Comparison of ENCODE assay signal across 28 cellular contexts in genomic region chr6:73903155-73903554, GRCh38.
"Had no signal": no experiment of that assay in that cellular context is flagged by ENCODE, and none has a peak within 500 bp of the region (broad histone marks: within the 10 kb centered on the region; RNA-seq: fewer than 3 reads in every experiment).

No MANE protein-coding gene starts in this region.

- H3K36me3 Mint-ChIP-seq: stimulated activated memory B cell treated with anti-CD40 and anti-IgM and Interleukin-4, amounts not matched to agents 10 μg/mL and 1 μg/mL and 100 μg/mL, for 72 hours; type B pancreatic cell had no signal

- H3K4me1 ChIP-seq: pancreas, psoas muscle, right lobe of liver, sigmoid colon, suprapubic skin, testis, tibial artery, transverse colon, vagina had no signal

- H3K4me3 Mint-ChIP-seq: naive B cell; naive thymus-derived CD8-positive, alpha-beta T cell; natural killer cell treated with Interleukin-12 subunit alpha and Interleukin-12 subunit beta and Interleukin-15 and Interleukin-18, amount 100 ng/mL, for 72 hours; nephron progenitor cell; neural crest cell; stimulated activated memory B cell treated with anti-CD40 and anti-IgM and Interleukin-4, amounts not matched to agents 10 μg/mL and 1 μg/mL and 100 μg/mL, for 72 hours; stimulated activated naive CD8-positive, alpha-beta T cell treated with anti-CD3 and anti-CD28 coated beads, Interleukin-15, Interleukin-2, amounts not matched to agents 100 ng/mL and 50 ng/mL, for 24 hours; type B pancreatic cell had no signal

- H3K27ac Mint-ChIP-seq: naive B cell; naive thymus-derived CD8-positive, alpha-beta T cell; natural killer cell treated with Interleukin-12 subunit alpha and Interleukin-12 subunit beta and Interleukin-15 and Interleukin-18, amount 100 ng/mL, for 72 hours; nephron progenitor cell; progenitor cell of endocrine pancreas; stimulated activated memory B cell treated with anti-CD40 and anti-IgM and Interleukin-4, amounts not matched to agents 10 μg/mL and 1 μg/mL and 100 μg/mL, for 72 hours; stimulated activated naive CD8-positive, alpha-beta T cell treated with anti-CD3 and anti-CD28 coated beads, Interleukin-15, Interleukin-2, amounts not matched to agents 100 ng/mL and 50 ng/mL, for 24 hours; type B pancreatic cell had no signal

- H3K9me3 ChIP-seq: neutrophil, psoas muscle, suprapubic skin, testis had no signal

- DNase-seq: naive B cell; naive thymus-derived CD8-positive, alpha-beta T cell; nephron progenitor cell; nucleus accumbens; psoas muscle; right lobe of liver; sigmoid colon; small intestine; stimulated activated CD4-positive, alpha-beta T cell treated with anti-CD3 and anti-CD28 coated beads, Interleukin-15, amount 100 ng/mL, for 24 hours; stimulated activated CD4-positive, alpha-beta T cell treated with anti-CD3 and anti-CD28 coated beads, Interleukin-2, amount 100 ng/mL, for 24 hours; stimulated activated CD4-positive, alpha-beta T cell treated with anti-CD3 and anti-CD28 coated beads, Interleukin-2, amount 100 ng/mL, for 48 hours; stimulated activated CD4-positive, alpha-beta T cell treated with anti-CD3 and anti-CD28 coated beads, Interleukin-4, amount 100 ng/mL, for 24 hours; stimulated activated naive CD4-positive, alpha-beta T cell; substantia nigra; testis; tibial artery; transverse colon had no signal

- H3K4me1 Mint-ChIP-seq: naive B cell; naive thymus-derived CD8-positive, alpha-beta T cell; nephron progenitor cell; neural crest cell; stimulated activated memory B cell treated with anti-CD40 and anti-IgM and Interleukin-4, amounts not matched to agents 10 μg/mL and 1 μg/mL and 100 μg/mL, for 72 hours had no signal

- H3K27me3 ChIP-seq: neutrophil, pancreas, right lobe of liver, sigmoid colon, suprapubic skin, testis, tibial artery, transverse colon, vagina had no signal

- ATAC-seq: naive thymus-derived CD8-positive, alpha-beta T cell; pancreas; psoas muscle; right cardiac atrium; stimulated activated memory B cell treated with anti-CD40 and anti-IgM and Interleukin-4, amounts not matched to agents 10 μg/mL and 1 μg/mL and 100 μg/mL, for 72 hours had no signal

- H3K4me3 ChIP-seq: pancreas, psoas muscle, right lobe of liver, sigmoid colon, suprapubic skin, testis, tibial artery, transverse colon, vagina had no signal

- H3K27me3 Mint-ChIP-seq: natural killer cell treated with Interleukin-12 subunit alpha and Interleukin-12 subunit beta and Interleukin-15 and Interleukin-18, amount 100 ng/mL, for 72 hours; progenitor cell of endocrine pancreas; type B pancreatic cell had no signal

- H3K36me3 ChIP-seq: neutrophil, pancreas, right lobe of liver, sigmoid colon, suprapubic skin, tibial artery, transverse colon, vagina had no signal

- H3K9me3 Mint-ChIP-seq: stimulated activated naive CD8-positive, alpha-beta T cell treated with anti-CD3 and anti-CD28 coated beads, Interleukin-15, Interleukin-2, amounts not matched to agents 100 ng/mL and 50 ng/mL, for 24 hours had no signal

- H3K27ac ChIP-seq: neutrophil, pancreas, psoas muscle, right lobe of liver, sigmoid colon, suprapubic skin, testis, tibial artery, transverse colon, vagina had no signal
